Comparison of ENCODE assay signal across 10 cellular contexts in genomic region chr11:128484172-128484571, GRCh38.
DNase-seq lines count a peak whose midpoint lies in the region; ATAC-seq and TF ChIP-seq lines count a peak whose summit lies in the region.
"Had no signal": no experiment of that assay in that cellular context is flagged by ENCODE, and none has a peak within 500 bp of the region (broad histone marks: within the 10 kb centered on the region; RNA-seq: fewer than 3 reads in every experiment).

No MANE protein-coding gene starts in this region.

- H3K9me3 ChIP-seq in OCI-LY1 (ENCODE audit: low read length): no peaks in the 10 kb centered on the region
- H3K9me3 ChIP-seq: psoas muscle had no signal

- peaks cover 99% of the 10 kb centered on the region for H3K36me3 ChIP-seq in OCI-LY1 (ENCODE audit: insufficient read depth, low read length)

- intact Hi-C loops in dorsolateral prefrontal cortex (cut with DNase I): loop anchor here in 1 of 2 donors (5.0 kb wide), 1 partner anchor 68 kb away; no protein-coding TSS in a partner anchor

- in situ Hi-C loops in GM13976 (cut with MboI; ENCODE audit: low sequenced_read_pairs, unreplicated experiment): no loop called here

- no peak overlapping the region for H3K27ac Mint-ChIP-seq in progenitor cell of endocrine pancreas

- peaks cover 37% of the 10 kb centered on the region for H3K27me3 Mint-ChIP-seq in progenitor cell of endocrine pancreas

- H3F3A ChIP-seq in OCI-LY1 (ENCODE audit: insufficient read depth, low read length): no peaks in the 10 kb centered on the region

- TF ChIP-seq CTCF in GM13976 (IDR thresholded peaks at IDR 0.05; ENCODE audit: borderline replicate concordance, control extremely low read depth, extremely low read depth, insufficient read depth, missing control alignments) (peak; percentile 5), OCI-LY1 (IDR thresholded peaks at IDR 0.05; ENCODE audit: low read length) (peak; percentile 6; the same call in 1 of the 2 replicates), dorsolateral prefrontal cortex (IDR thresholded peaks at IDR 0.05 in 54 of 56, conservative IDR thresholded peaks at IDR 0.05 in 2 of 56; ENCODE audit: low read depth in 1 of 56, partially characterized antibody in 56 of 56) (peak in 43 of 56 donors; percentile 11 to 63 (median 32)), progenitor cell of endocrine pancreas (IDR thresholded peaks at IDR 0.05; ENCODE audit: unreplicated experiment) (peak; percentile 8)

- H3K9me3 Mint-ChIP-seq in progenitor cell of endocrine pancreas (ENCODE audit: low read depth): no peaks in the 10 kb centered on the region

- peaks cover 78% of the 10 kb centered on the region for H3K4me1 ChIP-seq in OCI-LY1 (ENCODE audit: insufficient read depth, low read length, severe bottlenecking)

- DNase-seq in GM13976 (ENCODE audit: low spot score): no peak
- DNase-seq in dorsolateral prefrontal cortex: no peak
- no peak for DNase-seq in progenitor cell of endocrine pancreas (ENCODE audit: low spot score, unreplicated experiment)
- no peak for DNase-seq in kidney tubule cell (ENCODE audit: low spot score)
- DNase-seq in HCEC 1CT: no peak
- DNase-seq: NCI-H510A treated with DMSO at 0.1 percent for 48 hours, psoas muscle had no signal

- H3K9me2 ChIP-seq in OCI-LY1 (ENCODE audit: low read depth, low read length): no peaks in the 10 kb centered on the region

- H3K27me3 ChIP-seq in OCI-LY1 (ENCODE audit: insufficient read depth, low read length): no peaks in the 10 kb centered on the region
- H3K27me3 ChIP-seq in dorsolateral prefrontal cortex: no peaks in the 10 kb centered on the region

- no peaks in the 10 kb centered on the region for H3K36me3 Mint-ChIP-seq in progenitor cell of endocrine pancreas (ENCODE audit: insufficient read depth)

- H3K27ac ChIP-seq in OCI-LY1 (ENCODE audit: low read depth, low read length, poor library complexity, severe bottlenecking) (peak overlapping the region; percentile 83), dorsolateral prefrontal cortex (no peak overlapping the region)
- H3K27ac ChIP-seq: psoas muscle, VCaP had no signal

- H3K4me1 Mint-ChIP-seq in progenitor cell of endocrine pancreas (ENCODE audit: low read depth): peaks cover 5% of the 10 kb centered on the region

- no peak overlapping the region; the same call in 1 of the 2 replicates for H3K9ac ChIP-seq in OCI-LY1 (ENCODE audit: low read length)

- H3K4me2 ChIP-seq in OCI-LY1 (ENCODE audit: low read length): peak overlapping the region; percentile 28; the same call in 1 of the 2 replicates

- no peak overlapping the region for H3K4me3 Mint-ChIP-seq in progenitor cell of endocrine pancreas (ENCODE audit: low read depth)

- H2AFZ ChIP-seq in OCI-LY1 (ENCODE audit: low read length): no peak overlapping the region

- H3K4me3 ChIP-seq in OCI-LY1 (ENCODE audit: low read depth, low read length, poor library complexity, severe bottlenecking) (no peak overlapping the region), dorsolateral prefrontal cortex (no peak overlapping the region)
- H3K4me3 ChIP-seq: psoas muscle had no signal

- 0 out of 2 replicates have a peak, but pooled peaks cover 7% of the 10 kb centered on the region for H3K79me2 ChIP-seq in OCI-LY1 (ENCODE audit: insufficient read depth, low read length)

- H4K20me1 ChIP-seq in OCI-LY1 (ENCODE audit: insufficient read depth, low read length): no peaks in the 10 kb centered on the region

- no peak for ATAC-seq in GM21737 (IDR thresholded peaks at IDR 0.05; ENCODE audit: unreplicated experiment)
